Comparison of ENCODE assay signal across 1 cellular context in the genomic region with DNA sequence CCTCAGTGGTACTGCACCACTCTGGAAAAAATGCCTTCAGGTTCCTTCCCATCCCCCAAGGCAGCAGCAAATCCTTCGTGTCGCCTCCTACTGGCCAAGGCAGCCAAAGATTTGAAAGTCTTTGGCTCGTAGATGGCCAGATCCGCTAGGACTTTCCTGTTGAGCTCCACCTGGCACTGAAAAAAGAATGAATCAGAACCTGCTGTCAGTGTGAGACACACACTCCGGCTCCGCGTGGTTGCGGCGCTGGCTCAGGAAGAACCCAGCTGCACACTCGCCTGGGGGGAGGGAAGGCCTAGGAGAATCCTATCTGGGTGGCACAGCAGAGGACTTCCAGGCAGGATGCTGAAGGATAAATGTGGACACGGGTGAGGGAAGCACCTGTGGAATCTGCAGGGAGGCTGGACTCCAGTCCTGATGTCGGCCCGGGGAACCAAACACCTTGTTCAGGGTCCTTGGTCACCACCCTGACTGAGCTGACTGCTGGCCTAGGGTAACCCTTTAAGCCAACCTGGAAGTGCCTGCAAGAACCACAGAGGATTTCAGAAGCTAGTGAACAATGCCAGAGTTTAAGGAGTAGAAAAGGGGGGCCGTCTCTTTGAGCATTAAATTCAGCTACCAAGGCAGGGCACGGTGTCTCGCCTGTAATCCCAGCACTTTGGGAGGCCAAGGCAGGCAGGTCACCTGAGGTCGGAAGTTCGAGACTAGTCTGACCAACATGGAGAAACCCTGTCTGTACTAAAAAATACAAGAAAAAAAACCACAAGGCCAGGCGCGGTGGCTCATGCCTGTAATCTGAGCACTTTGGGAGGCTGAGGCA.
TF ChIP-seq lines count a peak whose summit lies in the region.

No MANE protein-coding gene starts in this region.

TF ChIP-seq in HepG2, 621 proteins besides CTCF, POLR2A, EP300 and RAD21 (continued from another document and continues in another):
- TF ChIP-seq, protein P1, sequence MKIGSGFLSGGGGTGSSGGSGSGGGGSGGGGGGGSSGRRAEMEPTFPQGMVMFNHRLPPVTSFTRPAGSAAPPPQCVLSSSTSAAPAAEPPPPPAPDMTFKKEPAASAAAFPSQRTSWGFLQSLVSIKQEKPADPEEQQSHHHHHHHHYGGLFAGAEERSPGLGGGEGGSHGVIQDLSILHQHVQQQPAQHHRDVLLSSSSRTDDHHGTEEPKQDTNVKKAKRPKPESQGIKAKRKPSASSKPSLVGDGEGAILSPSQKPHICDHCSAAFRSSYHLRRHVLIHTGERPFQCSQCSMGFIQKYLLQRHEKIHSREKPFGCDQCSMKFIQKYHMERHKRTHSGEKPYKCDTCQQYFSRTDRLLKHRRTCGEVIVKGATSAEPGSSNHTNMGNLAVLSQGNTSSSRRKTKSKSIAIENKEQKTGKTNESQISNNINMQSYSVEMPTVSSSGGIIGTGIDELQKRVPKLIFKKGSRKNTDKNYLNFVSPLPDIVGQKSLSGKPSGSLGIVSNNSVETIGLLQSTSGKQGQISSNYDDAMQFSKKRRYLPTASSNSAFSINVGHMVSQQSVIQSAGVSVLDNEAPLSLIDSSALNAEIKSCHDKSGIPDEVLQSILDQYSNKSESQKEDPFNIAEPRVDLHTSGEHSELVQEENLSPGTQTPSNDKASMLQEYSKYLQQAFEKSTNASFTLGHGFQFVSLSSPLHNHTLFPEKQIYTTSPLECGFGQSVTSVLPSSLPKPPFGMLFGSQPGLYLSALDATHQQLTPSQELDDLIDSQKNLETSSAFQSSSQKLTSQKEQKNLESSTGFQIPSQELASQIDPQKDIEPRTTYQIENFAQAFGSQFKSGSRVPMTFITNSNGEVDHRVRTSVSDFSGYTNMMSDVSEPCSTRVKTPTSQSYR (CRISPR knock-in tag; IDR thresholded peaks at IDR 0.05; ENCODE audit: borderline replicate concordance): peak; percentile 90
- TF ChIP-seq CEBPG (CRISPR knock-in tag; IDR thresholded peaks at IDR 0.05) (no peak), ZNF101 (CRISPR knock-in tag; IDR thresholded peaks at IDR 0.05; ENCODE audit: borderline replicate concordance, low read depth) (no peak), KLF16 (CRISPR knock-in tag; IDR thresholded peaks at IDR 0.05) (peak in 1 of 2 experiments; percentile 35; a peak in 1 of 4 replicates), ZNF234 (CRISPR knock-in tag; conservative IDR thresholded peaks at IDR 0.05) (no peak), BCL3 (CRISPR knock-in tag; IDR thresholded peaks at IDR 0.05) (no peak), ZNF737 (CRISPR knock-in tag; IDR thresholded peaks at IDR 0.05; ENCODE audit: borderline replicate concordance) (no peak), MXI1 (IDR thresholded peaks at IDR 0.05; ENCODE audit: borderline replicate concordance, low read depth, low read length) (peak; percentile 37; the same call in 1 of the 3 replicates), FOXP1 (IDR thresholded peaks at IDR 0.05) (no peak), FOXP1 (CRISPR knock-in tag; IDR thresholded peaks at IDR 0.05) (no peak), SP4 (CRISPR knock-in tag; IDR thresholded peaks at IDR 0.05) (no peak), ZNF614 (CRISPR knock-in tag; IDR thresholded peaks at IDR 0.05; ENCODE audit: borderline replicate concordance) (0 out of 2 replicates have a peak, but pooled peaks have one; percentile 33), TCF12 (IDR thresholded peaks at IDR 0.05) (no peak), TCF12 (CRISPR knock-in tag; IDR thresholded peaks at IDR 0.05) (no peak), ZC3H13 (CRISPR knock-in tag; IDR thresholded peaks at IDR 0.05) (peak; percentile 17; the same call in 1 of the 2 replicates), HNRNPUL1 (IDR thresholded peaks at IDR 0.05; ENCODE audit: low read depth, low read length) (no peak), NFKB2 (CRISPR knock-in tag; IDR thresholded peaks at IDR 0.05; ENCODE audit: borderline replicate concordance) (0 out of 2 replicates have a peak, but pooled peaks have one; percentile 19), XRCC5 (optimal IDR thresholded peaks at IDR 0.05; ENCODE audit: low read length) (peak; percentile 38), ZNF776 (CRISPR knock-in tag; IDR thresholded peaks at IDR 0.05) (0 out of 2 replicates have a peak, but pooled peaks have one; percentile 24), ZNF530 (CRISPR knock-in tag; IDR thresholded peaks at IDR 0.05; ENCODE audit: low read depth) (no peak), ZFP36L1 (CRISPR knock-in tag; IDR thresholded peaks at IDR 0.05) (no peak), EHMT2 (IDR thresholded peaks at IDR 0.05; ENCODE audit: borderline replicate concordance, low read depth, low read length) (no peak), ZZZ3 (CRISPR knock-in tag; IDR thresholded peaks at IDR 0.05; ENCODE audit: borderline replicate concordance) (no peak), DDIT3 (CRISPR knock-in tag; IDR thresholded peaks at IDR 0.05) (no peak), TAF1 (CRISPR knock-in tag; IDR thresholded peaks at IDR 0.05) (peak; percentile 2; the same call in 1 of the 2 replicates), ZNF75D (CRISPR knock-in tag; IDR thresholded peaks at IDR 0.05; ENCODE audit: borderline replicate concordance) (no peak), CAMTA2 (CRISPR knock-in tag; IDR thresholded peaks at IDR 0.05; ENCODE audit: borderline replicate concordance) (peak; percentile 60; the same call in 1 of the 2 replicates), MAX (IDR thresholded peaks at IDR 0.05) (no peak), ISX (CRISPR knock-in tag; conservative IDR thresholded peaks at IDR 0.05) (no peak), TEAD3 (CRISPR knock-in tag; optimal IDR thresholded peaks at IDR 0.05; ENCODE audit: borderline replicate concordance) (peak; percentile 8), MNT (IDR thresholded peaks at IDR 0.05) (no peak), HNF4G (IDR thresholded peaks at IDR 0.05; ENCODE audit: borderline replicate concordance, low read depth, low read length) (no peak), HNF4G (CRISPR knock-in tag; IDR thresholded peaks at IDR 0.05; ENCODE audit: borderline replicate concordance, low read depth) (no peak), ZBTB38 (CRISPR knock-in tag; IDR thresholded peaks at IDR 0.05) (no peak), ZNF367 (CRISPR knock-in tag; IDR thresholded peaks at IDR 0.05; ENCODE audit: borderline replicate concordance) (no peak), ZBTB33 (CRISPR knock-in tag; IDR thresholded peaks at IDR 0.05) (peak; percentile 99), MYNN (CRISPR knock-in tag; IDR thresholded peaks at IDR 0.05; ENCODE audit: low read depth) (no peak), FIP1L1 (IDR thresholded peaks at IDR 0.05; ENCODE audit: borderline replicate concordance, insufficient read depth, low read depth, low read length) (no peak)
- TF ChIP-seq, protein P2, sequence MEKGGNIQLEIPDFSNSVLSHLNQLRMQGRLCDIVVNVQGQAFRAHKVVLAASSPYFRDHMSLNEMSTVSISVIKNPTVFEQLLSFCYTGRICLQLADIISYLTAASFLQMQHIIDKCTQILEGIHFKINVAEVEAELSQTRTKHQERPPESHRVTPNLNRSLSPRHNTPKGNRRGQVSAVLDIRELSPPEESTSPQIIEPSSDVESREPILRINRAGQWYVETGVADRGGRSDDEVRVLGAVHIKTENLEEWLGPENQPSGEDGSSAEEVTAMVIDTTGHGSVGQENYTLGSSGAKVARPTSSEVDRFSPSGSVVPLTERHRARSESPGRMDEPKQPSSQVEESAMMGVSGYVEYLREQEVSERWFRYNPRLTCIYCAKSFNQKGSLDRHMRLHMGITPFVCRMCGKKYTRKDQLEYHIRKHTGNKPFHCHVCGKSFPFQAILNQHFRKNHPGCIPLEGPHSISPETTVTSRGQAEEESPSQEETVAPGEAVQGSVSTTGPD (CRISPR knock-in tag; IDR thresholded peaks at IDR 0.05): 0 out of 2 replicates have a peak, but pooled peaks have one; percentile 45
- TF ChIP-seq, protein P3, sequence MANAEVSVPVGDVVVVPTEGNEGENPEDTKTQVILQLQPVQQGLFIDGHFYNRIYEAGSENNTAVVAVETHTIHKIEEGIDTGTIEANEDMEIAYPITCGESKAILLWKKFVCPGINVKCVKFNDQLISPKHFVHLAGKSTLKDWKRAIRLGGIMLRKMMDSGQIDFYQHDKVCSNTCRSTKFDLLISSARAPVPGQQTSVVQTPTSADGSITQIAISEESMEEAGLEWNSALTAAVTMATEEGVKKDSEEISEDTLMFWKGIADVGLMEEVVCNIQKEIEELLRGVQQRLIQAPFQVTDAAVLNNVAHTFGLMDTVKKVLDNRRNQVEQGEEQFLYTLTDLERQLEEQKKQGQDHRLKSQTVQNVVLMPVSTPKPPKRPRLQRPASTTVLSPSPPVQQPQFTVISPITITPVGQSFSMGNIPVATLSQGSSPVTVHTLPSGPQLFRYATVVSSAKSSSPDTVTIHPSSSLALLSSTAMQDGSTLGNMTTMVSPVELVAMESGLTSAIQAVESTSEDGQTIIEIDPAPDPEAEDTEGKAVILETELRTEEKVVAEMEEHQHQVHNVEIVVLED (CRISPR knock-in tag; IDR thresholded peaks at IDR 0.05; ENCODE audit: borderline replicate concordance): no peak
- TF ChIP-seq, protein P4, sequence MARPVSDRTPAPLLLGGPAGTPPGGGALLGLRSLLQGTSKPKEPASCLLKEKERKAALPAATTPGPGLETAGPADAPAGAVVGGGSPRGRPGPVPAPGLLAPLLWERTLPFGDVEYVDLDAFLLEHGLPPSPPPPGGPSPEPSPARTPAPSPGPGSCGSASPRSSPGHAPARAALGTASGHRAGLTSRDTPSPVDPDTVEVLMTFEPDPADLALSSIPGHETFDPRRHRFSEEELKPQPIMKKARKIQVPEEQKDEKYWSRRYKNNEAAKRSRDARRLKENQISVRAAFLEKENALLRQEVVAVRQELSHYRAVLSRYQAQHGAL (CRISPR knock-in tag; IDR thresholded peaks at IDR 0.05; ENCODE audit: not compliant biosample characterization): no peak
- TF ChIP-seq, protein P5, sequence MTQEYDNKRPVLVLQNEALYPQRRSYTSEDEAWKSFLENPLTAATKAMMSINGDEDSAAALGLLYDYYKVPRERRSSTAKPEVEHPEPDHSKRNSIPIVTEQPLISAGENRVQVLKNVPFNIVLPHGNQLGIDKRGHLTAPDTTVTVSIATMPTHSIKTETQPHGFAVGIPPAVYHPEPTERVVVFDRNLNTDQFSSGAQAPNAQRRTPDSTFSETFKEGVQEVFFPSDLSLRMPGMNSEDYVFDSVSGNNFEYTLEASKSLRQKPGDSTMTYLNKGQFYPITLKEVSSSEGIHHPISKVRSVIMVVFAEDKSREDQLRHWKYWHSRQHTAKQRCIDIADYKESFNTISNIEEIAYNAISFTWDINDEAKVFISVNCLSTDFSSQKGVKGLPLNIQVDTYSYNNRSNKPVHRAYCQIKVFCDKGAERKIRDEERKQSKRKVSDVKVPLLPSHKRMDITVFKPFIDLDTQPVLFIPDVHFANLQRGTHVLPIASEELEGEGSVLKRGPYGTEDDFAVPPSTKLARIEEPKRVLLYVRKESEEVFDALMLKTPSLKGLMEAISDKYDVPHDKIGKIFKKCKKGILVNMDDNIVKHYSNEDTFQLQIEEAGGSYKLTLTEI (CRISPR knock-in tag; conservative IDR thresholded peaks at IDR 0.05): no peak
- TF ChIP-seq, protein P6, sequence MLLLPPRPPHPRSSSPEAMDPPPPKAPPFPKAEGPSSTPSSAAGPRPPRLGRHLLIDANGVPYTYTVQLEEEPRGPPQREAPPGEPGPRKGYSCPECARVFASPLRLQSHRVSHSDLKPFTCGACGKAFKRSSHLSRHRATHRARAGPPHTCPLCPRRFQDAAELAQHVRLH (CRISPR knock-in tag; IDR thresholded peaks at IDR 0.05; ENCODE audit: borderline replicate concordance, low read depth): no peak
- TF ChIP-seq, protein P7, sequence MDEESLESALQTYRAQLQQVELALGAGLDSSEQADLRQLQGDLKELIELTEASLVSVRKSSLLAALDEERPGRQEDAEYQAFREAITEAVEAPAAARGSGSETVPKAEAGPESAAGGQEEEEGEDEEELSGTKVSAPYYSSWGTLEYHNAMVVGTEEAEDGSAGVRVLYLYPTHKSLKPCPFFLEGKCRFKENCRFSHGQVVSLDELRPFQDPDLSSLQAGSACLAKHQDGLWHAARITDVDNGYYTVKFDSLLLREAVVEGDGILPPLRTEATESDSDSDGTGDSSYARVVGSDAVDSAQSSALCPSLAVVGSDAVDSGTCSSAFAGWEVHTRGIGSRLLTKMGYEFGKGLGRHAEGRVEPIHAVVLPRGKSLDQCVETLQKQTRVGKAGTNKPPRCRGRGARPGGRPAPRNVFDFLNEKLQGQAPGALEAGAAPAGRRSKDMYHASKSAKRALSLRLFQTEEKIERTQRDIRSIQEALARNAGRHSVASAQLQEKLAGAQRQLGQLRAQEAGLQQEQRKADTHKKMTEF (CRISPR knock-in tag; IDR thresholded peaks at IDR 0.05): 0 out of 2 replicates have a peak, but pooled peaks have one; percentile 36
